In the genomic region with DNA sequence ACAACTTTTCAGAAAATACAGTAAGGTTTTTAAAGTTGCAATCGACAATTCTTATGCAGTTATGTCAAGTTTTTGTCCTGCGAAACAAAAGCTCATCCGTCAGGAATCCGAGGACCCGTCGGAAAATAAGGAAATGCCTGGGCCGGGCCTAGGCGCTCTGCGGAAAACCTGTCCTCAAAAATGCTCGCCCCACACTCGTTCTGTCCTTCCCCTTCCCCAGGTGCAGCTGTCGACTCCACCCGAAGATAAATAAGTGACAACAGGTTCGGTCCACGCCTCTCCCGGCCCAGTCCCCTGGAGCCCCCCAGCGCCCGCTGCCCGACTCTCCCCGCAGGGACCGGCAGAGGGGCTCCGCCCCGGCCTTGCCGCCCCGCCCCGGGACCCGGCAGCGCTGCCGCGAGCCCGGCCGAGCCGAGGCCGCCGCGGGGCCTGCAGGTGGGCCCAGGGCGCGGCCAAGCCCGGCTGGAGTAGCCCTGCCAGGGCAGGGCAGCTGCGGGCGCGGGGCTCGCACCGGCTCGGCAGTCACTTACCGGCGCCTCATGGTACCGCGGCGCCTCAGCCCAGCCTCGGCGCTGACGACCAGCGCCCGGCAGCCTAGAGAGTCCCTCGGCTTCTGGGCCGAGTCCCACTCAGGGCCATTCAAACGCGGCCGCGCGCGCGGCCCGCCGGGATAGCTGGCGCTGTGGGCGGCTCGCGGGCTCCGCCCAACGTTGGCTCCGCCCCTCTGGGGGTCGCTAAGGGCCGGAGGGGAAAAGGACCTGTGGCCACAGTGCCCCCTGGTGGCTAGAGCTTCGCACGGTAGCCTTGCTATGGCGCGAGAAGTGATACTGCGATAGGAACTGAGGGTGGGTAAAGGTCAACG, we compare ENCODE assay signal across 1 cellular context.
TF ChIP-seq lines count a peak whose summit lies in the region.

A gene with protein sequence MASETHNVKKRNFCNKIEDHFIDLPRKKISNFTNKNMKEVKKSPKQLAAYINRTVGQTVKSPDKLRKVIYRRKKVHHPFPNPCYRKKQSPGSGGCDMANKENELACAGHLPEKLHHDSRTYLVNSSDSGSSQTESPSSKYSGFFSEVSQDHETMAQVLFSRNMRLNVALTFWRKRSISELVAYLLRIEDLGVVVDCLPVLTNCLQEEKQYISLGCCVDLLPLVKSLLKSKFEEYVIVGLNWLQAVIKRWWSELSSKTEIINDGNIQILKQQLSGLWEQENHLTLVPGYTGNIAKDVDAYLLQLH (minus strand): TSS at position 676 of the 862 bp plus-strand sequence. CDS start 46,420 bp downstream, outside the sequence.

TF ChIP-seq in K562, 482 proteins besides CTCF, POLR2A, EP300 and RAD21 (continued from another document and continues in another):
- TF ChIP-seq, protein P1, sequence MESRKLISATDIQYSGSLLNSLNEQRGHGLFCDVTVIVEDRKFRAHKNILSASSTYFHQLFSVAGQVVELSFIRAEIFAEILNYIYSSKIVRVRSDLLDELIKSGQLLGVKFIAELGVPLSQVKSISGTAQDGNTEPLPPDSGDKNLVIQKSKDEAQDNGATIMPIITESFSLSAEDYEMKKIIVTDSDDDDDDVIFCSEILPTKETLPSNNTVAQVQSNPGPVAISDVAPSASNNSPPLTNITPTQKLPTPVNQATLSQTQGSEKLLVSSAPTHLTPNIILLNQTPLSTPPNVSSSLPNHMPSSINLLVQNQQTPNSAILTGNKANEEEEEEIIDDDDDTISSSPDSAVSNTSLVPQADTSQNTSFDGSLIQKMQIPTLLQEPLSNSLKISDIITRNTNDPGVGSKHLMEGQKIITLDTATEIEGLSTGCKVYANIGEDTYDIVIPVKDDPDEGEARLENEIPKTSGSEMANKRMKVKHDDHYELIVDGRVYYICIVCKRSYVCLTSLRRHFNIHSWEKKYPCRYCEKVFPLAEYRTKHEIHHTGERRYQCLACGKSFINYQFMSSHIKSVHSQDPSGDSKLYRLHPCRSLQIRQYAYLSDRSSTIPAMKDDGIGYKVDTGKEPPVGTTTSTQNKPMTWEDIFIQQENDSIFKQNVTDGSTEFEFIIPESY (CRISPR knock-in tag; IDR thresholded peaks at IDR 0.05): no peak
- TF ChIP-seq, protein P2, sequence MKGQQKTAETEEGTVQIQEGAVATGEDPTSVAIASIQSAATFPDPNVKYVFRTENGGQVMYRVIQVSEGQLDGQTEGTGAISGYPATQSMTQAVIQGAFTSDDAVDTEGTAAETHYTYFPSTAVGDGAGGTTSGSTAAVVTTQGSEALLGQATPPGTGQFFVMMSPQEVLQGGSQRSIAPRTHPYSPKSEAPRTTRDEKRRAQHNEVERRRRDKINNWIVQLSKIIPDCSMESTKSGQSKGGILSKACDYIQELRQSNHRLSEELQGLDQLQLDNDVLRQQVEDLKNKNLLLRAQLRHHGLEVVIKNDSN (CRISPR knock-in tag; IDR thresholded peaks at IDR 0.05): no peak
- TF ChIP-seq KAT8 (IDR thresholded peaks at IDR 0.05; ENCODE audit: low read depth) (no peak), MED1 (CRISPR knock-in tag; IDR thresholded peaks at IDR 0.05; ENCODE audit: borderline replicate concordance) (no peak), CXXC5 (CRISPR knock-in tag; IDR thresholded peaks at IDR 0.05) (peak; percentile 84), TRIM24 (IDR thresholded peaks at IDR 0.05) (no peak), CCAR2 (IDR thresholded peaks at IDR 0.05; ENCODE audit: low read depth, low read length) (no peak), TARDBP (IDR thresholded peaks at IDR 0.05) (no peak), CBX1 (IDR thresholded peaks at IDR 0.05; ENCODE audit: low read depth) (0 out of 2 replicates have a peak, but pooled peaks have one; percentile 81), ZNF668 (CRISPR knock-in tag; IDR thresholded peaks at IDR 0.05) (no peak), ELF1 (tag; IDR thresholded peaks at IDR 0.05) (peak; percentile 60), ZNF224 (CRISPR knock-in tag; IDR thresholded peaks at IDR 0.05) (no peak), TBL1XR1 (IDR thresholded peaks at IDR 0.05; ENCODE audit: low read length in 2 of 2) (no peak), SMC3 (conservative IDR thresholded peaks at IDR 0.05; ENCODE audit: insufficient read depth, low read depth, low read length) (peak; percentile 92), SP2 (IDR thresholded peaks at IDR 0.05; ENCODE audit: extremely low read depth, low read depth, low read length, poor library complexity, severe bottlenecking) (no peak), ZNF133 (CRISPR knock-in tag; IDR thresholded peaks at IDR 0.05) (no peak), SOX6 (IDR thresholded peaks at IDR 0.05) (no peak), TGIF2 (CRISPR knock-in tag; IDR thresholded peaks at IDR 0.05) (no peak), CEBPG (CRISPR knock-in tag; IDR thresholded peaks at IDR 0.05) (no peak), CEBPG (tag; conservative IDR thresholded peaks at IDR 0.05 in 1 of 2, IDR thresholded peaks at IDR 0.05 in 1 of 2) (no peak), NR3C1 (CRISPR knock-in tag; IDR thresholded peaks at IDR 0.05) (0 out of 2 replicates have a peak, but pooled peaks have one; percentile 36), HMG20A (CRISPR knock-in tag; conservative IDR thresholded peaks at IDR 0.05) (no peak), ZNF347 (CRISPR knock-in tag; IDR thresholded peaks at IDR 0.05; ENCODE audit: low read depth) (no peak)
- TF ChIP-seq, protein P3, sequence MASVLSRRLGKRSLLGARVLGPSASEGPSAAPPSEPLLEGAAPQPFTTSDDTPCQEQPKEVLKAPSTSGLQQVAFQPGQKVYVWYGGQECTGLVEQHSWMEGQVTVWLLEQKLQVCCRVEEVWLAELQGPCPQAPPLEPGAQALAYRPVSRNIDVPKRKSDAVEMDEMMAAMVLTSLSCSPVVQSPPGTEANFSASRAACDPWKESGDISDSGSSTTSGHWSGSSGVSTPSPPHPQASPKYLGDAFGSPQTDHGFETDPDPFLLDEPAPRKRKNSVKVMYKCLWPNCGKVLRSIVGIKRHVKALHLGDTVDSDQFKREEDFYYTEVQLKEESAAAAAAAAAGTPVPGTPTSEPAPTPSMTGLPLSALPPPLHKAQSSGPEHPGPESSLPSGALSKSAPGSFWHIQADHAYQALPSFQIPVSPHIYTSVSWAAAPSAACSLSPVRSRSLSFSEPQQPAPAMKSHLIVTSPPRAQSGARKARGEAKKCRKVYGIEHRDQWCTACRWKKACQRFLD (CRISPR knock-in tag; IDR thresholded peaks at IDR 0.05): no peak
- TF ChIP-seq, protein P4, sequence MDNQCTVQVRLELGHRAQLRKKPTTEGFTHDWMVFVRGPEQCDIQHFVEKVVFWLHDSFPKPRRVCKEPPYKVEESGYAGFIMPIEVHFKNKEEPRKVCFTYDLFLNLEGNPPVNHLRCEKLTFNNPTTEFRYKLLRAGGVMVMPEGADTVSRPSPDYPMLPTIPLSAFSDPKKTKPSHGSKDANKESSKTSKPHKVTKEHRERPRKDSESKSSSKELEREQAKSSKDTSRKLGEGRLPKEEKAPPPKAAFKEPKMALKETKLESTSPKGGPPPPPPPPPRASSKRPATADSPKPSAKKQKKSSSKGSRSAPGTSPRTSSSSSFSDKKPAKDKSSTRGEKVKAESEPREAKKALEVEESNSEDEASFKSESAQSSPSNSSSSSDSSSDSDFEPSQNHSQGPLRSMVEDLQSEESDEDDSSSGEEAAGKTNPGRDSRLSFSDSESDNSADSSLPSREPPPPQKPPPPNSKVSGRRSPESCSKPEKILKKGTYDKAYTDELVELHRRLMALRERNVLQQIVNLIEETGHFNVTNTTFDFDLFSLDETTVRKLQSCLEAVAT (IDR thresholded peaks at IDR 0.05): no peak
- TF ChIP-seq, protein P5, sequence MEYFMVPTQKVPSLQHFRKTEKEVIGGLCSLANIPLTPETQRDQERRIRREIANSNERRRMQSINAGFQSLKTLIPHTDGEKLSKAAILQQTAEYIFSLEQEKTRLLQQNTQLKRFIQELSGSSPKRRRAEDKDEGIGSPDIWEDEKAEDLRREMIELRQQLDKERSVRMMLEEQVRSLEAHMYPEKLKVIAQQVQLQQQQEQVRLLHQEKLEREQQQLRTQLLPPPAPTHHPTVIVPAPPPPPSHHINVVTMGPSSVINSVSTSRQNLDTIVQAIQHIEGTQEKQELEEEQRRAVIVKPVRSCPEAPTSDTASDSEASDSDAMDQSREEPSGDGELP (CRISPR knock-in tag; IDR thresholded peaks at IDR 0.05; ENCODE audit: borderline replicate concordance): peak; percentile 44; the same call in 1 of the 2 replicates
- TF ChIP-seq, protein P6, sequence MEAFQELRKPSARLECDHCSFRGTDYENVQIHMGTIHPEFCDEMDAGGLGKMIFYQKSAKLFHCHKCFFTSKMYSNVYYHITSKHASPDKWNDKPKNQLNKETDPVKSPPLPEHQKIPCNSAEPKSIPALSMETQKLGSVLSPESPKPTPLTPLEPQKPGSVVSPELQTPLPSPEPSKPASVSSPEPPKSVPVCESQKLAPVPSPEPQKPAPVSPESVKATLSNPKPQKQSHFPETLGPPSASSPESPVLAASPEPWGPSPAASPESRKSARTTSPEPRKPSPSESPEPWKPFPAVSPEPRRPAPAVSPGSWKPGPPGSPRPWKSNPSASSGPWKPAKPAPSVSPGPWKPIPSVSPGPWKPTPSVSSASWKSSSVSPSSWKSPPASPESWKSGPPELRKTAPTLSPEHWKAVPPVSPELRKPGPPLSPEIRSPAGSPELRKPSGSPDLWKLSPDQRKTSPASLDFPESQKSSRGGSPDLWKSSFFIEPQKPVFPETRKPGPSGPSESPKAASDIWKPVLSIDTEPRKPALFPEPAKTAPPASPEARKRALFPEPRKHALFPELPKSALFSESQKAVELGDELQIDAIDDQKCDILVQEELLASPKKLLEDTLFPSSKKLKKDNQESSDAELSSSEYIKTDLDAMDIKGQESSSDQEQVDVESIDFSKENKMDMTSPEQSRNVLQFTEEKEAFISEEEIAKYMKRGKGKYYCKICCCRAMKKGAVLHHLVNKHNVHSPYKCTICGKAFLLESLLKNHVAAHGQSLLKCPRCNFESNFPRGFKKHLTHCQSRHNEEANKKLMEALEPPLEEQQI (IDR thresholded peaks at IDR 0.05): no peak
- TF ChIP-seq, protein P7, sequence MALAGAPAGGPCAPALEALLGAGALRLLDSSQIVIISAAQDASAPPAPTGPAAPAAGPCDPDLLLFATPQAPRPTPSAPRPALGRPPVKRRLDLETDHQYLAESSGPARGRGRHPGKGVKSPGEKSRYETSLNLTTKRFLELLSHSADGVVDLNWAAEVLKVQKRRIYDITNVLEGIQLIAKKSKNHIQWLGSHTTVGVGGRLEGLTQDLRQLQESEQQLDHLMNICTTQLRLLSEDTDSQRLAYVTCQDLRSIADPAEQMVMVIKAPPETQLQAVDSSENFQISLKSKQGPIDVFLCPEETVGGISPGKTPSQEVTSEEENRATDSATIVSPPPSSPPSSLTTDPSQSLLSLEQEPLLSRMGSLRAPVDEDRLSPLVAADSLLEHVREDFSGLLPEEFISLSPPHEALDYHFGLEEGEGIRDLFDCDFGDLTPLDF (CRISPR knock-in tag; IDR thresholded peaks at IDR 0.05): peak; percentile 81; the same call in 1 of the 2 replicates
- TF ChIP-seq, protein P8, sequence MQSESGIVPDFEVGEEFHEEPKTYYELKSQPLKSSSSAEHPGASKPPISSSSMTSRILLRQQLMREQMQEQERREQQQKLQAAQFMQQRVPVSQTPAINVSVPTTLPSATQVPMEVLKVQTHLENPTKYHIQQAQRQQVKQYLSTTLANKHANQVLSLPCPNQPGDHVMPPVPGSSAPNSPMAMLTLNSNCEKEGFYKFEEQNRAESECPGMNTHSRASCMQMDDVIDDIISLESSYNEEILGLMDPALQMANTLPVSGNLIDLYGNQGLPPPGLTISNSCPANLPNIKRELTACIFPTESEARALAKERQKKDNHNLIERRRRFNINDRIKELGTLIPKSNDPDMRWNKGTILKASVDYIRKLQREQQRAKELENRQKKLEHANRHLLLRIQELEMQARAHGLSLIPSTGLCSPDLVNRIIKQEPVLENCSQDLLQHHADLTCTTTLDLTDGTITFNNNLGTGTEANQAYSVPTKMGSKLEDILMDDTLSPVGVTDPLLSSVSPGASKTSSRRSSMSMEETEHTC (IDR thresholded peaks at IDR 0.05): no peak
- TF ChIP-seq, protein P9, sequence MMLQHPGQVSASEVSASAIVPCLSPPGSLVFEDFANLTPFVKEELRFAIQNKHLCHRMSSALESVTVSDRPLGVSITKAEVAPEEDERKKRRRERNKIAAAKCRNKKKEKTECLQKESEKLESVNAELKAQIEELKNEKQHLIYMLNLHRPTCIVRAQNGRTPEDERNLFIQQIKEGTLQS (IDR thresholded peaks at IDR 0.05): no peak
- TF ChIP-seq, protein P9 (CRISPR knock-in tag; conservative IDR thresholded peaks at IDR 0.05): peak; percentile 51; the same call in 1 of the 2 replicates
- TF ChIP-seq, protein P10, sequence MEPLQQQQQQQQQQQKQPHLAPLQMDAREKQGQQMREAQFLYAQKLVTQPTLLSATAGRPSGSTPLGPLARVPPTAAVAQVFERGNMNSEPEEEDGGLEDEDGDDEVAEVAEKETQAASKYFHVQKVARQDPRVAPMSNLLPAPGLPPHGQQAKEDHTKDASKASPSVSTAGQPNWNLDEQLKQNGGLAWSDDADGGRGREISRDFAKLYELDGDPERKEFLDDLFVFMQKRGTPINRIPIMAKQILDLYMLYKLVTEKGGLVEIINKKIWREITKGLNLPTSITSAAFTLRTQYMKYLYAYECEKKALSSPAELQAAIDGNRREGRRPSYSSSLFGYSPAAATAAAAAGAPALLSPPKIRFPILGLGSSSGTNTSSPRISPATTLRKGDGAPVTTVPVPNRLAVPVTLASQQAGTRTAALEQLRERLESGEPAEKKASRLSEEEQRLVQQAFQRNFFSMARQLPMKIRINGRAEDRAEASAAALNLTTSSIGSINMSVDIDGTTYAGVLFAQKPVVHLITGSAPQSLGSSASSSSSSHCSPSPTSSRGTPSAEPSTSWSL (CRISPR knock-in tag; IDR thresholded peaks at IDR 0.05; ENCODE audit: borderline replicate concordance): no peak
- TF ChIP-seq, protein P11, sequence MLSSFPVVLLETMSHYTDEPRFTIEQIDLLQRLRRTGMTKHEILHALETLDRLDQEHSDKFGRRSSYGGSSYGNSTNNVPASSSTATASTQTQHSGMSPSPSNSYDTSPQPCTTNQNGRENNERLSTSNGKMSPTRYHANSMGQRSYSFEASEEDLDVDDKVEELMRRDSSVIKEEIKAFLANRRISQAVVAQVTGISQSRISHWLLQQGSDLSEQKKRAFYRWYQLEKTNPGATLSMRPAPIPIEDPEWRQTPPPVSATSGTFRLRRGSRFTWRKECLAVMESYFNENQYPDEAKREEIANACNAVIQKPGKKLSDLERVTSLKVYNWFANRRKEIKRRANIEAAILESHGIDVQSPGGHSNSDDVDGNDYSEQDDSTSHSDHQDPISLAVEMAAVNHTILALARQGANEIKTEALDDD (IDR thresholded peaks at IDR 0.05): no peak
- TF ChIP-seq, protein P12, sequence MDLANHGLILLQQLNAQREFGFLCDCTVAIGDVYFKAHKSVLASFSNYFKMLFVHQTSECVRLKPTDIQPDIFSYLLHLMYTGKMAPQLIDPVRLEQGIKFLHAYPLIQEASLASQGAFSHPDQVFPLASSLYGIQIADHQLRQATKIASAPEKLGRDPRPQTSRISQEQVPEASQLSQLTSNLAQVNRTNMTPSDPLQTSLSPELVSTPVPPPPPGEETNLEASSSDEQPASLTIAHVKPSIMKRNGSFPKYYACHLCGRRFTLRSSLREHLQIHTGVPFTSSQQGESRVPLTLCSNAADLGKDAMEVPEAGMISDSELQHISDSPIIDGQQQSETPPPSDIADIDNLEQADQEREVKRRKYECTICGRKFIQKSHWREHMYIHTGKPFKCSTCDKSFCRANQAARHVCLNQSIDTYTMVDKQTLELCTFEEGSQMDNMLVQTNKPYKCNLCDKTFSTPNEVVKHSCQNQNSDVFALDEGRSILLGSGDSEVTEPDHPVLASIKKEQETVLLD (IDR thresholded peaks at IDR 0.05): no peak
